21 cellular contexts compared by ENCODE assay signal in the genomic region with DNA sequence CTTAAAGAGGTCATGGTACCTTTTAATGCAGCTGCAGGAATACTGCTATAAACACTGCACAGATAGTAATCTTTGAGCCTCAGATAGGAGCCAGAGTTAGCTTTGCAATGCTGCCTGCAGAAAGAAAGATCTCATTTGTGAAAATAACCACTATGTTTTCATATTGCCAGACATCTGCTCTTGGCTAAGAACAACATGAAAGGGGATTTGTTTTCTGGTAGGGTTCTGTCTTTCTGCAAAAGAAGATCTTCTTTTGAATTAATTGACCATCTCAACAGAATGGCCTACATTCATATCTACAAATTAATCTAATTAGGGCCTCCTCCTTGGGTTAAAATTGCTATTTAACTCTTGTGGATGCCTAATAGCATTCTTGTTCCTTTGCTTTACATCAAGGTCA.
"Had no signal": no experiment of that assay in that cellular context is flagged by ENCODE, and none has a peak within 500 bp of the region (broad histone marks: within the 10 kb centered on the region; RNA-seq: fewer than 3 reads in every experiment).

No MANE protein-coding gene starts in this region.

- DNase-seq: cortex of kidney; effector memory CD8-positive, alpha-beta T cell; erythroblast; esophagus squamous epithelium; gastrocnemius medialis; head of caudate nucleus; left ventricle myocardium superior; lower lobe of right lung; mucosa of descending colon; naive B cell; pancreas; stimulated activated CD4-positive, alpha-beta T cell treated with anti-CD3 and anti-CD28 coated beads, Interleukin-12 subunit alpha, Interleukin-12 subunit beta, amount 100 ng/mL, for 4 hours; stimulated activated CD4-positive, alpha-beta T cell treated with anti-CD3 and anti-CD28 coated beads, Interleukin-1b, Interleukin-23, amount 100 ng/mL, for 48 hours; stimulated activated CD4-positive, alpha-beta T cell treated with anti-CD3 and anti-CD28 coated beads, Interleukin-4, amount 100 ng/mL, for 1 hour; stimulated activated naive CD4-positive, alpha-beta T cell treated with Interleukin-2 at 50 U/mL for 16 hours; stomach; thyroid gland; trophoblast cell had no signal

- ATAC-seq: effector memory CD8-positive, alpha-beta T cell; gastrocnemius medialis; left ventricle myocardium superior; lower lobe of right lung; mucosa of descending colon; natural killer cell treated with Interleukin-12 subunit alpha and Interleukin-12 subunit beta and Interleukin-15 and Interleukin-18, amount 100 ng/mL, for 72 hours; pancreas; sciatic nerve; stimulated activated effector memory CD8-positive, alpha-beta T cell treated with anti-CD3 and anti-CD28 coated beads, Interleukin-12 subunit alpha, Interleukin-12 subunit beta, amount 100 ng/mL, for 72 hours had no signal
